10 cellular contexts compared by ENCODE assay signal in the genomic region with DNA sequence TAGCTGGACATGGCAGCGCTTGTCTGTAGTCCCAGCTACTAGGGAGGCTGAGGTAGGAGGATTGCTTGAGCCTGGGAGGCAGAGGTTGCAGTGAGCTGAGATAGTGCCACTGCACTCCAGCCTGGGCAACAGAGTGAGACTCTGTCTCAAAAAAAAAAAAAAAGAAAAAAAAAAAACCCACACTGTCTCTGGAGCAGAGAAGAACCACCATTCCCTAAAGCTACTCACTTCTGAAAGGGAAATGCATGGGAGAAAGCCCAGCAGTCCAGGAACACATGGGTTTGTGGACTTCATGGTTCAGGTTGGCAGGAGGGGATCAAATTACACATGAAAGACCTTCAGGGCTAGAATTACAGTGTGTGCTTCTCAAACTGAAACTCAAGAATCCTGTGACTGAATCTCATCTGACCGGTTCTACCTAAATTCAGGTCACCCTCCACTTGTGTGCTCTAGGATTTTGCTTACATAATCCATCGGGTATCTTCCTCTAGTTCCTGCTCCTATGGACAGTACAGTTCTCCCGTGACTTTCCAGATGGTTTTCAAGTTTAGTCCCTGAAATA. TPM values are rescaled to one million over a fixed set of nuclear protein-coding genes. Genes with fewer than 3 reads are reported as not detected.
DNase-seq lines count a peak whose midpoint lies in the region; ATAC-seq lines count a peak whose summit lies in the region.
"Had no signal": no experiment of that assay in that cellular context is flagged by ENCODE, and none has a peak within 500 bp of the region (broad histone marks: within the 10 kb centered on the region; RNA-seq: fewer than 3 reads in every experiment).

No MANE protein-coding gene starts in this region.

- H3K36me3 Mint-ChIP-seq in activated naive CD8-positive, alpha-beta T cell treated with anti-CD3 and anti-CD28 coated beads for 36 hours = peaks cover 59% of the 10 kb centered on the region
- peaks cover 53% of the 10 kb centered on the region for H3K36me3 Mint-ChIP-seq in memory B cell

- peak; percentile 94 for DNase-seq in DMS53 treated with DMSO at 0.1 percent for 48 hours (lab: John Stamatoyannopoulos, UW; ENCODE audit: unreplicated experiment)
- DNase-seq in NCI-H1048 (lab: John Stamatoyannopoulos, UW) = peak; percentile 10
- DNase-seq in activated naive CD8-positive, alpha-beta T cell treated with anti-CD3 and anti-CD28 coated beads for 36 hours = no peak
- DNase-seq in memory B cell (ENCODE audit: low spot score in 2 of 2) = no peak
- no peak for DNase-seq in AG08396 (ENCODE audit: low spot score)
- no peak for DNase-seq in NCI-H446 treated with DMSO at 0.1 percent for 48 hours (lab: John Stamatoyannopoulos, UW)
- DNase-seq in NCI-H1092 treated with DMSO at 0.1 percent for 48 hours (lab: John Stamatoyannopoulos, UW) = no peak
- DNase-seq: Right ventricle myocardium superior; stimulated activated CD4-positive, alpha-beta T cell treated with anti-CD3 and anti-CD28 coated beads, Interleukin-1b, Interleukin-23, amount 100 ng/mL, for 48 hours had no signal

- peaks cover 27% of the 10 kb centered on the region for H3K4me1 Mint-ChIP-seq in activated naive CD8-positive, alpha-beta T cell treated with anti-CD3 and anti-CD28 coated beads for 36 hours
- peaks cover 6% of the 10 kb centered on the region for H3K4me1 Mint-ChIP-seq in memory B cell

- H3K4me3 Mint-ChIP-seq in activated naive CD8-positive, alpha-beta T cell treated with anti-CD3 and anti-CD28 coated beads for 36 hours = no peak overlapping the region
- no peak overlapping the region for H3K4me3 Mint-ChIP-seq in memory B cell

- no peaks in the 10 kb centered on the region for H3K27me3 Mint-ChIP-seq in activated naive CD8-positive, alpha-beta T cell treated with anti-CD3 and anti-CD28 coated beads for 36 hours
- no peaks in the 10 kb centered on the region for H3K27me3 Mint-ChIP-seq in memory B cell

- H3K9me3 Mint-ChIP-seq in activated naive CD8-positive, alpha-beta T cell treated with anti-CD3 and anti-CD28 coated beads for 36 hours = no peaks in the 10 kb centered on the region
- H3K9me3 Mint-ChIP-seq in memory B cell = no peaks in the 10 kb centered on the region

- no peak for ATAC-seq in memory B cell (ENCODE audit: low read depth)
- ATAC-seq in GM19324 (IDR thresholded peaks at IDR 0.05; ENCODE audit: low FRiP score, unreplicated experiment) = no peak

- H3K27ac Mint-ChIP-seq in activated naive CD8-positive, alpha-beta T cell treated with anti-CD3 and anti-CD28 coated beads for 36 hours = peak overlapping the region; percentile 75
- peak overlapping the region; percentile 71 for H3K27ac Mint-ChIP-seq in memory B cell

RNA-seq across cellular contexts. Expression of a gene that starts 30.2 kb away (rescaled TPM):
- not detected for total RNA-seq in activated naive CD8-positive, alpha-beta T cell treated with anti-CD3 and anti-CD28 coated beads for 36 hours
- total RNA-seq: Right ventricle myocardium superior had no signal

RNA-seq across cellular contexts. Expression of a gene that starts 46.9 kb away (rescaled TPM):
- total RNA-seq in activated naive CD8-positive, alpha-beta T cell treated with anti-CD3 and anti-CD28 coated beads for 36 hours = 100 to 1,000 TPM; 886 to 901 TPM

Comparison
In these comparisons a context has a peak if more than half of its experiments do, and no peak if none do; other contexts are left out.
1. DNase-seq: peak in DMS53 treated with DMSO at 0.1 percent for 48 hours (single experiment) and NCI-H1048 (single experiment); none in activated naive CD8-positive, alpha-beta T cell treated with anti-CD3 and anti-CD28 coated beads for 36 hours (single experiment), memory B cell (0 of 2), AG08396 (single experiment), NCI-H446 treated with DMSO at 0.1 percent for 48 hours (single experiment) and NCI-H1092 treated with DMSO at 0.1 percent for 48 hours (single experiment).